In the genomic region with DNA sequence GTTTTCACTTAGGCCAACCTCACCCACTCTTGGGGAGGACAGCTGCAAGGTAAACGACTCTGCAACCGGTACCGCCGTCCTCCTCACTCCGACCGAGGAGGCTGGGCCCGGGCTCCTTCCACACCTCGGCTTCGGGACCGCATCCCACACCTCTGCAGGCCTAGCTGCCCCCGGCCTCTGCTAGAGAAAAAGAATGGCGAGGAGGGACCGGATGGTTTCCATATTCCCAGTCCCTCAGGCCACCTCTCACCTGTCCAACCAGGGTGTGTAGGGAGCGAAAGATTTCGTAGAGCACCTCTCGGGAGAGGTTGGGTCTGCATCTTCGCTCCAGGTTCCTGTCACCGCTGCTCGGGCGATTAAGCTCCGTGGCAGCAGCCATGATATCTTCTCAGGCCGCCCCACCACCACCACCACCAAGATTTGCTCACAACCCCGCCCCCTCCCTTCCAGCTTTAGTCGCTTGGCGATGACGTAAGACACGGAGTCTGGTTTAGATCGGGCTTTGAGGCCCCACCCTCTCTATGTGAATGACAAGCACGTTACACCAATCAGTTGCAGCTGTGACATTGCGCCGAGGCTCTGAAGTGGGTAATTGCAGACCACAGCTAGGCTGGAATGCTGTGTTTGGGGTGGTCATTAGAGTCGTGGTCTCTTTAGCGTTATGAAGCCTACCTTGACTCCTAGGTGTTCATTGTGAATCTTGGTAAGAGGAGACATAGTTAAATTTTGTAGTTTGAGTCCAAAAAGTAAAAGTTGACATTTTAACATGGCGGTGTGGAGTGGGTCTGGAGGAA, we compare ENCODE assay signal across 8 cellular contexts. TPM values are rescaled to one million over a fixed set of nuclear protein-coding genes. Genes with fewer than 3 reads are reported as not detected.
DNase-seq lines count a peak whose midpoint lies in the region; ATAC-seq and TF ChIP-seq lines count a peak whose summit lies in the region.

A gene with protein sequence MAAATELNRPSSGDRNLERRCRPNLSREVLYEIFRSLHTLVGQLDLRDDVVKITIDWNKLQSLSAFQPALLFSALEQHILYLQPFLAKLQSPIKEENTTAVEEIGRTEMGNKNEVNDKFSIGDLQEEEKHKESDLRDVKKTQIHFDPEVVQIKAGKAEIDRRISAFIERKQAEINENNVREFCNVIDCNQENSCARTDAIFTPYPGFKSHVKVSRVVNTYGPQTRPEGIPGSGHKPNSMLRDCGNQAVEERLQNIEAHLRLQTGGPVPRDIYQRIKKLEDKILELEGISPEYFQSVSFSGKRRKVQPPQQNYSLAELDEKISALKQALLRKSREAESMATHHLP (minus strand): TSS at position 428 of the 794 bp plus-strand sequence. CDS start 49 bp downstream, at position 379.

- peak within 1 kb of the TSS; percentile 96 for H3K27ac Mint-ChIP-seq in nephron progenitor cell
- H3K27ac Mint-ChIP-seq in stimulated activated naive CD8-positive, alpha-beta T cell treated with anti-CD3 and anti-CD28 coated beads, Interleukin-15, amount 100 ng/mL, for 72 hours, result peak within 1 kb of the TSS; percentile 94 to 97

- H3K27me3 Mint-ChIP-seq in nephron progenitor cell (ENCODE audit: low read depth, poor library complexity), result peaks cover 15% of the 10 kb centered on the region
- H3K27me3 Mint-ChIP-seq in stimulated activated naive CD8-positive, alpha-beta T cell treated with anti-CD3 and anti-CD28 coated beads, Interleukin-15, amount 100 ng/mL, for 72 hours, result peaks cover 10% of the 10 kb centered on the region

- DNase-seq in EH (ENCODE audit: low read depth), result peak; percentile 96
- peak; percentile 82 for DNase-seq in H7
- DNase-seq in M059J (ENCODE audit: low read depth), result peak; percentile 96
- DNase-seq in SHP77 (lab: John Stamatoyannopoulos, UW), result peak; percentile 99 to 100
- peak; percentile 83 for DNase-seq in activated effector memory CD4-positive, alpha-beta T cell treated with Interleukin-2 at 50 U/mL for 16 hours
- DNase-seq in fibroblast of the conjunctiva (ENCODE audit: low read depth), result peak; percentile 95
- peak; percentile 90 for DNase-seq in nephron progenitor cell
- peak; percentile 79 to 88 for DNase-seq in stimulated activated naive CD8-positive, alpha-beta T cell treated with anti-CD3 and anti-CD28 coated beads, Interleukin-15, amount 100 ng/mL, for 72 hours

- H3K4me3 Mint-ChIP-seq in nephron progenitor cell, result peak within 1 kb of the TSS; percentile 95
- H3K4me3 Mint-ChIP-seq in stimulated activated naive CD8-positive, alpha-beta T cell treated with anti-CD3 and anti-CD28 coated beads, Interleukin-15, amount 100 ng/mL, for 72 hours, result peak within 1 kb of the TSS; percentile 93 to 96

- no peaks in the 10 kb centered on the region for H3K27me3 ChIP-seq in H7 (ENCODE audit: control insufficient read depth, insufficient read depth, low read length)

- H3K4me3 ChIP-seq in H7 (ENCODE audit: insufficient read depth, low read depth, low read length), result peak within 1 kb of the TSS; percentile 84

- peak; percentile 98 for ATAC-seq in stimulated activated naive CD8-positive, alpha-beta T cell treated with anti-CD3 and anti-CD28 coated beads, Interleukin-15, amount 100 ng/mL, for 72 hours

- peaks cover 40% of the 10 kb centered on the region for H3K4me1 Mint-ChIP-seq in nephron progenitor cell
- H3K4me1 Mint-ChIP-seq in stimulated activated naive CD8-positive, alpha-beta T cell treated with anti-CD3 and anti-CD28 coated beads, Interleukin-15, amount 100 ng/mL, for 72 hours, result peaks cover 21% of the 10 kb centered on the region

- peaks cover 9% of the 10 kb centered on the region for H3K9me3 Mint-ChIP-seq in nephron progenitor cell
- H3K9me3 Mint-ChIP-seq in stimulated activated naive CD8-positive, alpha-beta T cell treated with anti-CD3 and anti-CD28 coated beads, Interleukin-15, amount 100 ng/mL, for 72 hours, result peaks cover 0 to 6% of the 10 kb centered on the region in 2 donors

- no peaks in the 10 kb centered on the region for H3K36me3 ChIP-seq in H7 (replicated peaks; ENCODE audit: control insufficient read depth, insufficient read depth, low read length)

- no peak for TF ChIP-seq CTCF in nephron progenitor cell (IDR thresholded peaks at IDR 0.05)

- no peaks in the 10 kb centered on the region for H3K36me3 Mint-ChIP-seq in nephron progenitor cell (ENCODE audit: low read depth)

RNA-seq across cellular contexts. Expression of the gene that starts here (rescaled TPM):
- 7.6 and 10.4 TPM in 2 replicates for total RNA-seq in H7 (2014; rRNA removed; shearing (Covaris generic))
- 22.3 and 24.6 TPM in 2 replicates for total RNA-seq in M059J (2014; rRNA removed; shearing (Covaris generic))

Comparison
In these comparisons a context has a peak if more than half of its experiments do, and no peak if none do; other contexts are left out.
1. Peak in every context shown above with its lines: DNase-seq, ATAC-seq and H3K4me3 ChIP-seq.